ENCODE assay signal across 12 cellular contexts in genomic region chr3:36903119-36903882, GRCh38. TPM values are rescaled to one million over a fixed set of nuclear protein-coding genes. Genes with fewer than 3 reads are reported as not detected.
A peak's percentile ranks its signal among the peaks of the same experiment; 100 is the strongest.
DNase-seq lines count a peak whose midpoint lies in the region; ATAC-seq and TF ChIP-seq lines count a peak whose summit lies in the region.
"Had no signal": no experiment of that assay in that cellular context is flagged by ENCODE, and none has a peak within 500 bp of the region (broad histone marks: within the 10 kb centered on the region; RNA-seq: fewer than 3 reads in every experiment).

No MANE protein-coding gene starts in this region.

- H3K36me3 ChIP-seq in BE2C, result no peaks in the 10 kb centered on the region

- H3K4me1 Mint-ChIP-seq in activated naive CD8-positive, alpha-beta T cell treated with anti-CD3 and anti-CD28 coated beads for 36 hours, result peaks cover 58% of the 10 kb centered on the region
- H3K4me1 Mint-ChIP-seq in natural killer cell, result peaks cover 46 to 63% of the 10 kb centered on the region in 2 donors

- peak overlapping the region; percentile 9 for H3K27ac Mint-ChIP-seq in activated naive CD8-positive, alpha-beta T cell treated with anti-CD3 and anti-CD28 coated beads for 36 hours
- H3K27ac Mint-ChIP-seq in natural killer cell, result peak overlapping the region; percentile 61 to 72
- H3K27ac Mint-ChIP-seq: activated CD4-positive, alpha-beta T cell treated with anti-CD3 and anti-CD28 coated beads for 36 hours had no signal

- DNase-seq in BE2C (peak; percentile 39), natural killer cell (no peak), NCI-H1048 (lab: John Stamatoyannopoulos, UW) (no peak), CD1c-positive myeloid dendritic cell (ENCODE audit: extremely low spot score) (no peak)
- DNase-seq in activated naive CD8-positive, alpha-beta T cell treated with anti-CD3 and anti-CD28 coated beads for 36 hours, result no peak
- DNase-seq: activated CD4-positive, alpha-beta T cell treated with anti-CD3 and anti-CD28 coated beads for 36 hours; amygdala; NCI-H1105 treated with DMSO at 0.1 percent for 48 hours; nucleus accumbens had no signal

- no peaks in the 10 kb centered on the region for H3K9me3 Mint-ChIP-seq in activated naive CD8-positive, alpha-beta T cell treated with anti-CD3 and anti-CD28 coated beads for 36 hours
- H3K9me3 Mint-ChIP-seq in natural killer cell, result no peaks in the 10 kb centered on the region

- no peaks in the 10 kb centered on the region for H3K27me3 ChIP-seq in BE2C

- ATAC-seq in GM18502 (IDR thresholded peaks at IDR 0.05; ENCODE audit: poor library complexity, unreplicated experiment) (peak; percentile 29), natural killer cell (peak in 2 of 3 donors; percentile 26 to 28), GM18907 (IDR thresholded peaks at IDR 0.05; ENCODE audit: unreplicated experiment) (no peak), GM18870 (IDR thresholded peaks at IDR 0.05; ENCODE audit: unreplicated experiment) (no peak)
- ATAC-seq: activated CD4-positive, alpha-beta T cell treated with anti-CD3 and anti-CD28 coated beads for 36 hours had no signal

- H3K4me1 ChIP-seq in BE2C, result no peaks in the 10 kb centered on the region

- intact Hi-C loops in natural killer cell (cut with micrococcal nuclease), result no loop called here

- H3K27me3 Mint-ChIP-seq in activated naive CD8-positive, alpha-beta T cell treated with anti-CD3 and anti-CD28 coated beads for 36 hours, result no peaks in the 10 kb centered on the region
- no peaks in the 10 kb centered on the region for H3K27me3 Mint-ChIP-seq in natural killer cell (ENCODE audit: low read depth in 2 of 2)
- H3K27me3 Mint-ChIP-seq: activated CD4-positive, alpha-beta T cell treated with anti-CD3 and anti-CD28 coated beads for 36 hours had no signal

- no peaks in the 10 kb centered on the region for H3K9me3 ChIP-seq in BE2C

- TF ChIP-seq CTCF in BE2C (IDR thresholded peaks at IDR 0.05; ENCODE audit: low read depth, low read length) (no peak), natural killer cell (IDR thresholded peaks at IDR 0.05) (no peak)

- peaks cover 42% of the 10 kb centered on the region for H3K36me3 Mint-ChIP-seq in activated naive CD8-positive, alpha-beta T cell treated with anti-CD3 and anti-CD28 coated beads for 36 hours
- H3K36me3 Mint-ChIP-seq in natural killer cell, result peaks cover 10% of the 10 kb centered on the region

- H3K4me3 ChIP-seq in BE2C (ENCODE audit: low read depth, low read length), result no peak overlapping the region

- H3K4me3 Mint-ChIP-seq in activated naive CD8-positive, alpha-beta T cell treated with anti-CD3 and anti-CD28 coated beads for 36 hours, result no peak overlapping the region
- peak overlapping the region; percentile 1 for H3K4me3 Mint-ChIP-seq in natural killer cell
- H3K4me3 Mint-ChIP-seq: activated CD4-positive, alpha-beta T cell treated with anti-CD3 and anti-CD28 coated beads for 36 hours had no signal

RNA-seq across cellular contexts. Expression of gene TRANK1, which starts 41.6 kb away (rescaled TPM):
- polyA plus RNA-seq in BE2C (2012; ENCODE audit: insufficient read depth, insufficient read length, low read depth), result 1.0 TPM
- total RNA-seq in activated naive CD8-positive, alpha-beta T cell treated with anti-CD3 and anti-CD28 coated beads for 36 hours, result 10 to 100 TPM; 17.2 to 20.7 TPM
- 100 to 1,000 TPM; 105 to 158 (median 139) TPM for total RNA-seq in natural killer cell

Comparison
In these comparisons a context has a peak if more than half of its experiments do, and no peak if none do; other contexts are left out.
1. ATAC-seq: peak in GM18502 (single experiment) and natural killer cell (2 of 3); none in GM18907 (single experiment) and GM18870 (single experiment).
2. RNA of gene TRANK1, which starts 41.6 kb away (total RNA-seq): 105 to 158 TPM in natural killer cell; 17.2 to 20.7 TPM in activated naive CD8-positive, alpha-beta T cell treated with anti-CD3 and anti-CD28 coated beads for 36 hours; every median in the first group is over 4 times any median in the second.